33 cellular contexts compared by ENCODE assay signal in the genomic region with DNA sequence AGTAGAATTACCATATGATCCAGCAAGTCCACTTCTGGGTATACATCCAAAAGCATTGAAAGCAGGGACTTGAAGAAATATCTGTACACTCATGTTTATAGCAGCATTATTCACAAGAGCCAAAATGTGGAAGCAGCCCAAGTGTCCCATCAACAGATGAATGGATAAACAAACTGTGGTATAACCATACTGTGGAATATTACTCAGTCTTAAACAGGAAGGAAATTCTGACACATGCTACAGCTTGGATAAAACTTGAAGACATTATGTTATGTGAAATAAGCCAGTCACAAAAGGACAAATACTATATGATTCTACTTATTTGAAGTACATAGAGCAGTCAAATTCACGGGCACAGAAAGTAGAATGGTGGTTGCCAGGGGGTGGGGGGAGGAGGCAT.
"Had no signal": no experiment of that assay in that cellular context is flagged by ENCODE, and none has a peak within 500 bp of the region (broad histone marks: within the 10 kb centered on the region; RNA-seq: fewer than 3 reads in every experiment).

No MANE protein-coding gene starts in this region.

- H3K27ac Mint-ChIP-seq: activated B cell treated with CpG ODN at 0.5 μM for 24 hours; activated CD4-positive, alpha-beta memory T cell treated with anti-CD3 and anti-CD28 coated beads for 36 hours; activated CD4-positive, alpha-beta T cell treated with anti-CD3 and anti-CD28 coated beads, Interleukin-2, amount 10 ng/mL, durations not matched to agents 24 days and 14 days; activated CD8-positive, alpha-beta T cell treated with anti-CD3 and anti-CD28 coated beads for 36 hours; activated naive CD4-positive, alpha-beta T cell treated with anti-CD3 and anti-CD28 coated beads, Interleukin-2, amount 10 ng/mL, durations not matched to agents 7 days and 5 days; activated naive CD4-positive, alpha-beta T cell treated with anti-CD3 and anti-CD28 coated beads, Interleukin-2, amount 50 U/mL, for 24 hours; activated naive CD8-positive, alpha-beta T cell; activated naive CD8-positive, alpha-beta T cell treated with anti-CD3 and anti-CD28 coated beads, Interleukin-2, amount 10 ng/mL, durations not matched to agents 7 days and 5 days; activated naive CD8-positive, alpha-beta T cell treated with anti-CD3 and anti-CD28 coated beads, Interleukin-2, amount 50 U/mL, for 24 hours; activated T-cell treated with anti-CD3 and anti-CD28 coated beads, Interleukin-2, amount 50 U/mL, for 24 hours; activated T-helper 2 cell treated with anti-CD3 and anti-CD28 coated beads, Interferon-gamma antibody, Interleukin-2, Interleukin-4, amounts not matched to agents 10 μg/mL and 5 μg/mL and 100 μg/mL, durations not matched to agents 14 hours and 24 hours and 36 hours; T-helper 1 cell treated with Interleukin-12 subunit alpha and Interleukin-12 subunit beta and Interleukin-4 antibody, amounts not matched to agents 30 μg/mL and 1 μg/mL, for 36 hours; T-helper 2 cell treated with Interferon-gamma antibody and Interleukin-4, amounts not matched to agents 5 μg/mL and 100 μg/mL, for 36 hours had no signal

- FAIRE-seq: astrocyte, TTC549 had no signal

- H3K36me3 ChIP-seq: brain microvascular endothelial cell, breast epithelium had no signal

- H3K4me3 Mint-ChIP-seq: activated B cell treated with CpG ODN at 0.5 μM for 24 hours; activated CD4-positive, alpha-beta memory T cell treated with anti-CD3 and anti-CD28 coated beads for 36 hours; activated CD4-positive, alpha-beta T cell treated with anti-CD3 and anti-CD28 coated beads, Interleukin-2, amount 10 ng/mL, durations not matched to agents 24 days and 14 days; activated CD8-positive, alpha-beta T cell treated with anti-CD3 and anti-CD28 coated beads for 36 hours; activated naive CD4-positive, alpha-beta T cell treated with anti-CD3 and anti-CD28 coated beads, Interleukin-2, amount 10 ng/mL, durations not matched to agents 7 days and 5 days; activated naive CD4-positive, alpha-beta T cell treated with anti-CD3 and anti-CD28 coated beads, Interleukin-2, amount 50 U/mL, for 24 hours; activated naive CD8-positive, alpha-beta T cell; activated naive CD8-positive, alpha-beta T cell treated with anti-CD3 and anti-CD28 coated beads, Interleukin-2, amount 10 ng/mL, durations not matched to agents 7 days and 5 days; activated naive CD8-positive, alpha-beta T cell treated with anti-CD3 and anti-CD28 coated beads, Interleukin-2, amount 50 U/mL, for 24 hours; activated T-cell treated with anti-CD3 and anti-CD28 coated beads, Interleukin-2, amount 50 U/mL, for 24 hours; T-helper 1 cell treated with Interleukin-12 subunit alpha and Interleukin-12 subunit beta and Interleukin-4 antibody, amounts not matched to agents 30 μg/mL and 1 μg/mL, for 36 hours; T-helper 2 cell treated with Interferon-gamma antibody and Interleukin-4, amounts not matched to agents 5 μg/mL and 100 μg/mL, for 36 hours had no signal

- DNase-seq: activated B cell treated with CpG ODN at 0.5 μM for 24 hours; activated CD4-positive, alpha-beta memory T cell treated with anti-CD3 and anti-CD28 coated beads for 36 hours; activated CD4-positive, alpha-beta T cell treated with anti-CD3 and anti-CD28 coated beads for 4 hours; activated CD4-positive, alpha-beta T cell treated with anti-CD3 and anti-CD28 coated beads, Interleukin-2, amount 10 ng/mL, durations not matched to agents 24 days and 14 days; activated CD4-positive, alpha-beta T cell treated with anti-CD3 and anti-CD28 coated beads, Interleukin-2, amount 50 U/mL, for 1 hour; activated CD4-positive, alpha-beta T cell treated with anti-CD3 and anti-CD28 coated beads, Interleukin-2, amount 50 U/mL, for 4 hours; activated CD4-positive, CD25-positive, alpha-beta regulatory T cell treated with anti-CD3 and anti-CD28 coated beads, Interleukin-2, amount 50 U/mL, for 72 hours; activated CD8-positive, alpha-beta memory T cell treated with anti-CD3 and anti-CD28 coated beads, Interleukin-2, amount 50 U/mL, for 48 hours; activated CD8-positive, alpha-beta T cell treated with anti-CD3 and anti-CD28 coated beads for 36 hours; activated effector memory CD4-positive, alpha-beta T cell treated with Interleukin-2 at 50 U/mL for 16 hours; activated gamma-delta T cell; activated naive CD4-positive, alpha-beta T cell treated with anti-CD3 and anti-CD28 coated beads, Interleukin-2, amount 10 ng/mL, durations not matched to agents 7 days and 5 days; activated naive CD4-positive, alpha-beta T cell treated with Interleukin-2 at 50 U/mL for 16 hours; activated naive CD8-positive, alpha-beta T cell treated with anti-CD3 and anti-CD28 coated beads, Interleukin-2, amount 10 ng/mL, durations not matched to agents 7 days and 5 days; activated naive CD8-positive, alpha-beta T cell treated with anti-CD3 and anti-CD28 coated beads, Interleukin-2, amount 50 U/mL, for 24 hours; activated T-cell treated with anti-CD3 and anti-CD28 coated beads, Interleukin-2, amount 50 U/mL, for 24 hours; activated T-cell treated with anti-CD3 and anti-CD28 coated beads, Interleukin-2, amount 50 U/mL, for 48 hours; aorta; body of pancreas; brain microvascular endothelial cell; central memory CD4-positive, alpha-beta T cell; T-helper 1 cell; T-helper 2 cell; T-helper 9 cell had no signal

- H3K9me3 ChIP-seq: body of pancreas, breast epithelium had no signal

- H3K27ac ChIP-seq: body of pancreas, brain microvascular endothelial cell, breast epithelium, VCaP had no signal

- H3K9me3 Mint-ChIP-seq: activated B cell treated with CpG ODN at 0.5 μM for 24 hours; activated CD4-positive, alpha-beta T cell treated with anti-CD3 and anti-CD28 coated beads, Interleukin-2, amount 10 ng/mL, durations not matched to agents 24 days and 14 days; activated CD8-positive, alpha-beta T cell treated with anti-CD3 and anti-CD28 coated beads for 36 hours; activated naive CD4-positive, alpha-beta T cell treated with anti-CD3 and anti-CD28 coated beads, Interleukin-2, amount 10 ng/mL, durations not matched to agents 7 days and 5 days; activated naive CD4-positive, alpha-beta T cell treated with anti-CD3 and anti-CD28 coated beads, Interleukin-2, amount 50 U/mL, for 24 hours; activated naive CD8-positive, alpha-beta T cell treated with anti-CD3 and anti-CD28 coated beads, Interleukin-2, amount 10 ng/mL, durations not matched to agents 7 days and 5 days; activated naive CD8-positive, alpha-beta T cell treated with anti-CD3 and anti-CD28 coated beads, Interleukin-2, amount 50 U/mL, for 24 hours; activated T-cell treated with anti-CD3 and anti-CD28 coated beads, Interleukin-2, amount 50 U/mL, for 24 hours; activated T-helper 2 cell treated with anti-CD3 and anti-CD28 coated beads, Interferon-gamma antibody, Interleukin-2, Interleukin-4, amounts not matched to agents 10 μg/mL and 5 μg/mL and 100 μg/mL, durations not matched to agents 14 hours and 24 hours and 36 hours; T-helper 1 cell treated with Interleukin-12 subunit alpha and Interleukin-12 subunit beta and Interleukin-4 antibody, amounts not matched to agents 30 μg/mL and 1 μg/mL, for 36 hours; T-helper 2 cell treated with Interferon-gamma antibody and Interleukin-4, amounts not matched to agents 5 μg/mL and 100 μg/mL, for 36 hours had no signal

- H3K27me3 Mint-ChIP-seq: activated B cell treated with CpG ODN at 0.5 μM for 24 hours; activated CD4-positive, alpha-beta memory T cell treated with anti-CD3 and anti-CD28 coated beads for 36 hours; activated CD4-positive, alpha-beta T cell treated with anti-CD3 and anti-CD28 coated beads, Interleukin-2, amount 10 ng/mL, durations not matched to agents 24 days and 14 days; activated CD8-positive, alpha-beta T cell treated with anti-CD3 and anti-CD28 coated beads for 36 hours; activated naive CD4-positive, alpha-beta T cell treated with anti-CD3 and anti-CD28 coated beads, Interleukin-2, amount 50 U/mL, for 24 hours; activated naive CD8-positive, alpha-beta T cell treated with anti-CD3 and anti-CD28 coated beads, Interleukin-2, amount 50 U/mL, for 24 hours; activated T-cell treated with anti-CD3 and anti-CD28 coated beads, Interleukin-2, amount 50 U/mL, for 24 hours had no signal

- H3K27me3 ChIP-seq: body of pancreas, brain microvascular endothelial cell, breast epithelium had no signal

- H3K4me3 ChIP-seq: body of pancreas, breast epithelium had no signal

- H3K36me3 Mint-ChIP-seq: activated CD4-positive, alpha-beta memory T cell treated with anti-CD3 and anti-CD28 coated beads for 36 hours; activated naive CD4-positive, alpha-beta T cell treated with anti-CD3 and anti-CD28 coated beads, Interleukin-2, amount 10 ng/mL, durations not matched to agents 7 days and 5 days; activated naive CD4-positive, alpha-beta T cell treated with anti-CD3 and anti-CD28 coated beads, Interleukin-2, amount 50 U/mL, for 24 hours; activated naive CD8-positive, alpha-beta T cell treated with anti-CD3 and anti-CD28 coated beads, Interleukin-2, amount 10 ng/mL, durations not matched to agents 7 days and 5 days had no signal

- ATAC-seq: activated CD8-positive, alpha-beta T cell treated with anti-CD3 and anti-CD28 coated beads for 36 hours; activated naive CD8-positive, alpha-beta T cell treated with anti-CD3 and anti-CD28 coated beads, Interleukin-2, amount 50 U/mL, for 24 hours; body of pancreas had no signal
